Comparison of ENCODE assay signal across 19 cellular contexts in the genomic region with DNA sequence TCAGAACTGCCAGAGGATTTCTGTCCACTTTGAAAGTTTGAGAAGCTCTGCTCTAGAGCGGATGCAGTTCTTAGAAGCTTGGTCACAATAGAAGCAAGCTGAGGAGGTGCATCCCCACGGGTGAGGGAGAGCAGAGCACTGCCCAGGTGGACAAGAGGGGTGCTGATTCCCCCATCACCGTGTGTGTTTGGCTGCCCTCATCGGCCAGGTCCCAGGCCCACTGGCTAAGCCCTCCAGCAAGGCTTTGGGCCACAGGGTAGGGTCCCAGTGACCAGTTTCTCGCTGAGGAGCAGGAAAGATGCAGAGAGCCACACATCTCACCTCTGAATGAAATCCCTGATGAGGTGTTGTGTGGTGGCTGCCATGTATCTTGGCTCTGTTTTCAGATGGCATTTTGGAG. TPM values are rescaled to one million over a fixed set of nuclear protein-coding genes. Genes with fewer than 3 reads are reported as not detected.
DNase-seq lines count a peak whose midpoint lies in the region; ATAC-seq and TF ChIP-seq lines count a peak whose summit lies in the region.
"Had no signal": no experiment of that assay in that cellular context is flagged by ENCODE, and none has a peak within 500 bp of the region (broad histone marks: within the 10 kb centered on the region; RNA-seq: fewer than 3 reads in every experiment).

No MANE protein-coding gene starts in this region.

- H3K27me3 ChIP-seq in left ventricle myocardium inferior (ENCODE audit: low read depth): no peaks in the 10 kb centered on the region
- no peaks in the 10 kb centered on the region for H3K27me3 ChIP-seq in colonic mucosa
- H3K27me3 ChIP-seq in osteoblast (ENCODE audit: insufficient read depth, low read length): no peaks in the 10 kb centered on the region
- H3K27me3 ChIP-seq: ovary, Peyer's patch, testis had no signal

- H3K9ac ChIP-seq in colonic mucosa (ENCODE audit: low read depth in 2 of 2, low read length in 2 of 2): no peak overlapping the region

- no peak overlapping the region for H3K4me3 ChIP-seq in left ventricle myocardium inferior
- no peak overlapping the region for H3K4me3 ChIP-seq in colonic mucosa
- no peak overlapping the region for H3K4me3 ChIP-seq in osteoblast (ENCODE audit: insufficient read depth, low read length)
- H3K4me3 ChIP-seq: lower lobe of right lung, ovary, Peyer's patch, testis had no signal

- no peaks in the 10 kb centered on the region for H4K20me1 ChIP-seq in osteoblast (ENCODE audit: insufficient read depth, low read length)

- no peak for ATAC-seq in left cardiac atrium
- ATAC-seq: activated CD4-positive, CD25-positive, alpha-beta regulatory T cell treated with anti-CD3 and anti-CD28 coated beads, Interleukin-2, amount 50 U/mL, for 24 hours; CD8-positive, alpha-beta T cell; lower lobe of right lung had no signal

- peaks cover 87% of the 10 kb centered on the region for H3K36me3 ChIP-seq in left ventricle myocardium inferior
- no peaks in the 10 kb centered on the region for H3K36me3 ChIP-seq in colonic mucosa
- peaks cover 77% of the 10 kb centered on the region for H3K36me3 ChIP-seq in osteoblast (ENCODE audit: insufficient read depth, low read length)
- H3K36me3 ChIP-seq: ovary had no signal

- peaks cover 47% of the 10 kb centered on the region for H3K4me1 ChIP-seq in left ventricle myocardium inferior
- H3K4me1 ChIP-seq in colonic mucosa: no peaks in the 10 kb centered on the region
- peaks cover 38% of the 10 kb centered on the region for H3K4me1 ChIP-seq in osteoblast (ENCODE audit: insufficient read depth, low read length)

- peaks cover 24% of the 10 kb centered on the region for H3K79me2 ChIP-seq in osteoblast (ENCODE audit: insufficient read depth, low read length)

- DNase-seq in left ventricle myocardium inferior (no peak), left cardiac atrium (no peak), colonic mucosa (no peak), osteoblast (ENCODE audit: insufficient read length, low spot score, missing footprints) (peak; percentile 51), islet precursor cell (no peak), kidney glomerular epithelial cell (lab: John Stamatoyannopoulos, UW) (no peak), NCI-H2196 treated with DMSO at 0.1 percent for 48 hours (lab: John Stamatoyannopoulos, UW; ENCODE audit: unreplicated experiment) (no peak), SKM-1 (lab: John Stamatoyannopoulos, UW; ENCODE audit: unreplicated experiment) (no peak)
- DNase-seq: CD8-positive, alpha-beta T cell; cortex of kidney; foreskin melanocyte; lower lobe of right lung; NCI-H1436; ovary; Peyer's patch; small intestine; stimulated activated CD8-positive, alpha-beta memory T cell treated with anti-CD3 and anti-CD28 coated beads, Interleukin-4, amount 100 ng/mL, for 48 hours; testis had no signal

- intact Hi-C loops in left ventricle myocardium inferior (cut with micrococcal nuclease): no loop called here
- intact Hi-C loops in left cardiac atrium (cut with DNase I): no loop called here
- intact Hi-C loops in colonic mucosa (cut with DNase I): no loop called here

- H3K4me2 ChIP-seq in osteoblast (ENCODE audit: insufficient read depth, low read length): peak overlapping the region; percentile 30

- H3K27ac ChIP-seq in left ventricle myocardium inferior (replicated peaks) (peak overlapping the region; percentile 67), colonic mucosa (peak overlapping the region; percentile 17), osteoblast (ENCODE audit: low read depth, low read length) (peak overlapping the region; percentile 18)
- H3K27ac ChIP-seq: lower lobe of right lung, ovary, testis had no signal

- H3K9me3 ChIP-seq in left ventricle myocardium inferior (replicated peaks): no peaks in the 10 kb centered on the region
- no peaks in the 10 kb centered on the region for H3K9me3 ChIP-seq in colonic mucosa
- no peaks in the 10 kb centered on the region for H3K9me3 ChIP-seq in osteoblast (ENCODE audit: low read depth, low read length)
- H3K9me3 ChIP-seq: lower lobe of right lung, ovary, Peyer's patch, testis had no signal

- TF ChIP-seq CTCF in left ventricle myocardium inferior (IDR thresholded peaks at IDR 0.05; ENCODE audit: borderline replicate concordance) (no peak), colonic mucosa (IDR thresholded peaks at IDR 0.05) (no peak), osteoblast (IDR thresholded peaks at IDR 0.05; ENCODE audit: extremely low read depth, low read depth, low read length) (no peak)

- no peak overlapping the region for H2AFZ ChIP-seq in osteoblast (ENCODE audit: low read length)

RNA-seq across cellular contexts. Expression of gene NMT1, which starts 26.9 kb away (rescaled TPM):
- 86.0 TPM for total RNA-seq in left ventricle myocardium inferior
- total RNA-seq in left cardiac atrium: 10 to 100 TPM; 66.6 to 92.4 TPM
- 100 to 1,000 TPM in 1 of 2 donors, 10 to 100 TPM in 1; 68.0 to 127 TPM for total RNA-seq in colonic mucosa
- total RNA-seq in osteoblast: 51.8 and 66.6 TPM in 2 replicates

RNA-seq across cellular contexts. Expression of gene DCAKD, which starts 36.5 kb away (rescaled TPM):
- total RNA-seq in left ventricle myocardium inferior (25.9 TPM), left cardiac atrium (10 to 100 TPM; 30.9 to 33.2 TPM), colonic mucosa (10 to 100 TPM; 20.2 to 46.8 TPM), osteoblast (34.5 and 39.1 TPM in 2 replicates)

RNA-seq across cellular contexts. Expression of gene PLCD3, which starts 44.3 kb away (rescaled TPM):
- total RNA-seq in left ventricle myocardium inferior (146 TPM), left cardiac atrium (100 to 1,000 TPM in 1 of 2 donors, 10 to 100 TPM in 1; 92.1 to 132 TPM), colonic mucosa (100 to 1,000 TPM; 300 to 312 TPM), osteoblast (31.5 and 47.7 TPM in 2 replicates)

RNA-seq across cellular contexts. Expression of gene ACBD4, which starts 47.5 kb away (rescaled TPM):
- total RNA-seq in left ventricle myocardium inferior (6.4 TPM), left cardiac atrium (1 to 10 TPM; 8.4 to 8.7 TPM), colonic mucosa (10 to 100 TPM; 13.0 to 16.6 TPM), osteoblast (4.7 and 6.2 TPM in 2 replicates)

Comparison
In these comparisons a context has a peak if more than half of its experiments do, and no peak if none do; other contexts are left out.
1. H3K27ac ChIP-seq: peak in every context shown above with its lines; median percentile 67 in left ventricle myocardium inferior; 18 in osteoblast; 17 in colonic mucosa.